Comparison of ENCODE assay signal across 8 cellular contexts in genomic region chr17:74961657-74962360, GRCh38. TPM values are rescaled to one million over a fixed set of nuclear protein-coding genes. Genes with fewer than 3 reads are reported as not detected.
A peak's percentile ranks its signal among the peaks of the same experiment; 100 is the strongest.
DNase-seq lines count a peak whose midpoint lies in the region; ATAC-seq and TF ChIP-seq lines count a peak whose summit lies in the region.

No MANE protein-coding gene starts in this region.

- DNase-seq in NCI-H187 treated with DMSO at 0.1 percent for 48 hours (lab: John Stamatoyannopoulos, UW) (peak; percentile 48), left ventricle myocardium superior (peak; percentile 87), retinal pigment epithelial cell (ENCODE audit: low read depth) (no peak)
- DNase-seq in T-helper 2 cell treated with Interferon-gamma antibody and Interleukin-4, amounts not matched to agents 5 μg/mL and 100 μg/mL, for 36 hours (ENCODE audit: low spot score), result peak; percentile 68

- intact Hi-C loops in left ventricle myocardium superior (cut with micrococcal nuclease), result no loop called here

- peak overlapping the region; percentile 93 for H3K27ac ChIP-seq in angular gyrus (ENCODE audit: low read depth, low read length)

- no peaks in the 10 kb centered on the region for H3K9me3 Mint-ChIP-seq in T-helper 2 cell treated with Interferon-gamma antibody and Interleukin-4, amounts not matched to agents 5 μg/mL and 100 μg/mL, for 36 hours

- H3K4me3 ChIP-seq in GM12875 (ENCODE audit: low read depth, low read length) (no peak overlapping the region), retinal pigment epithelial cell (ENCODE audit: low read length) (no peak overlapping the region)

- ATAC-seq in left ventricle myocardium superior (peak; percentile 89), HG03457 (IDR thresholded peaks at IDR 0.05; ENCODE audit: unreplicated experiment) (no peak), HG03378 (IDR thresholded peaks at IDR 0.05; ENCODE audit: unreplicated experiment) (no peak)

- no peak overlapping the region for H3K4me3 Mint-ChIP-seq in T-helper 2 cell treated with Interferon-gamma antibody and Interleukin-4, amounts not matched to agents 5 μg/mL and 100 μg/mL, for 36 hours

- peaks cover 4% of the 10 kb centered on the region for H3K4me1 Mint-ChIP-seq in T-helper 2 cell treated with Interferon-gamma antibody and Interleukin-4, amounts not matched to agents 5 μg/mL and 100 μg/mL, for 36 hours (ENCODE audit: low read depth)

- peak; percentile 66 for TF ChIP-seq CTCF in GM12875 (IDR thresholded peaks at IDR 0.05; ENCODE audit: borderline replicate concordance, insufficient read depth, low read depth, low read length)
- TF ChIP-seq CTCF in retinal pigment epithelial cell (conservative IDR thresholded peaks at IDR 0.05; ENCODE audit: low read depth, low read length), result peak; percentile 69

- peaks cover 4% of the 10 kb centered on the region for H3K27me3 Mint-ChIP-seq in T-helper 2 cell treated with Interferon-gamma antibody and Interleukin-4, amounts not matched to agents 5 μg/mL and 100 μg/mL, for 36 hours (ENCODE audit: low read depth)

- no peak overlapping the region for H3K27ac Mint-ChIP-seq in T-helper 2 cell treated with Interferon-gamma antibody and Interleukin-4, amounts not matched to agents 5 μg/mL and 100 μg/mL, for 36 hours

- no peaks in the 10 kb centered on the region for H3K36me3 Mint-ChIP-seq in T-helper 2 cell treated with Interferon-gamma antibody and Interleukin-4, amounts not matched to agents 5 μg/mL and 100 μg/mL, for 36 hours (ENCODE audit: low read depth)

RNA-seq across cellular contexts. Expression of gene HID1, which starts 10.8 kb away (rescaled TPM):
- 11.2 TPM for total RNA-seq in left ventricle myocardium superior

RNA-seq across cellular contexts. Expression of gene CDR2L, which starts 25.6 kb away (rescaled TPM):
- total RNA-seq in left ventricle myocardium superior, result 18.3 TPM

RNA-seq across cellular contexts. Expression of gene OTOP3, which starts 26.1 kb away (rescaled TPM):
- total RNA-seq in left ventricle myocardium superior, result not detected

RNA-seq across cellular contexts. Expression of gene OTOP2, which starts 37.7 kb away (rescaled TPM):
- total RNA-seq in left ventricle myocardium superior, result not detected

RNA-seq across cellular contexts. Expression of gene USH1G, which starts 38.8 kb away (rescaled TPM):
- not detected for total RNA-seq in left ventricle myocardium superior
